ENCODE assay signal across 1 cellular context in the genomic region with DNA sequence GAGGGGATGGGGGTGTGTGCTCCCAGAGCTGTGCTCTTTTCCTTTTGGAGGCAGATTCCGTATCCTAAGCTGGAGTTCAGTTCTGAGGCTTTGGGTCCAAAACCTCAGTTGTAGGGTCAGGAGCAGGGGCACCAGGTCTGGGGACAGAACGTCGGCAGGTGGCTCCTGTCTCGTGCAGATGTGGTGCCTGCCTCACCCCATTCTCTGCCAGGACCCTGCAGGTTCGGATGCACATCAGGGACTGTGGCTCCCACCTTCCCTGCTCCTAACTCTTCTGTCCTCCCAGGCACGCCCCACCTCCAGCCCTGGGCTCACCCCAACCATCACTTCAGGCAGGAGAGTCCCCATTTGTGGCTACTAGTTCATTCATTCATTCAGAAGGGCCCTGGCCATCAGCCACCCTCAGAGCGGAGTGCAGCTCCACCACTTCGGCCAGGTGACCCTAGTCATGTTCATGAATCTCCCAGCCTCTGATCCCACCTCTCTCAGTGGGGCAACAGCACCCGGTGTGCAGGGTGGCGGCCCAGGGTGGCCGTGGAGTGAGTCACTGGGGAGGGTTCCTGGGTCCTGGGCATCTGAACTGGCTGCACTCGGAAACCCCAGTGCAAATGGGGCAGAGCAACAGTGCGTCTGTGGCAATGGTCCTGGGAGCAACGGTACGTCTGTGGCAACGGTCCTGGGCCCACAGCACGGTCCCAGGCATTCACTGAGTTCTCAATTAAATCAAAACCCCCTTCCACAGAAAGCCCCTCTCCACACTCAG.
TF ChIP-seq lines count a peak whose summit lies in the region.

No MANE protein-coding gene starts in this region.

TF ChIP-seq in H1, 55 proteins besides CTCF, POLR2A, EP300 and RAD21:
- TF ChIP-seq JUN (IDR thresholded peaks at IDR 0.05; ENCODE audit: low read depth, low read length) = no peak
TF ChIP-seq in H1: peak in this region for 0.
